Comparison of ENCODE assay signal across 1 cellular context in genomic region chr1:222657899-222658298, GRCh38.
TF ChIP-seq lines count a peak whose summit lies in the region.

No MANE protein-coding gene starts in this region.

TF ChIP-seq in endothelial cell of umbilical vein, 7 proteins besides CTCF, POLR2A, EP300 and RAD21:
- TF ChIP-seq MYC (IDR thresholded peaks at IDR 0.05; ENCODE audit: low read depth, low read length) (no peak), JUN (IDR thresholded peaks at IDR 0.05; ENCODE audit: borderline replicate concordance, insufficient read depth, insufficient read length, low read depth) (no peak), GATA2 (IDR thresholded peaks at IDR 0.05; ENCODE audit: insufficient read depth, insufficient read length, low read depth, low read length) (no peak), MAX (IDR thresholded peaks at IDR 0.05; ENCODE audit: insufficient read depth, insufficient read length) (no peak), EZH2 (IDR thresholded peaks at IDR 0.05; ENCODE audit: borderline replicate concordance, low read depth, low read length, severe bottlenecking) (no peak), FOS (IDR thresholded peaks at IDR 0.05; ENCODE audit: borderline replicate concordance, insufficient read depth, low read length) (no peak)
